ENCODE assay signal across 17 cellular contexts in the genomic region with DNA sequence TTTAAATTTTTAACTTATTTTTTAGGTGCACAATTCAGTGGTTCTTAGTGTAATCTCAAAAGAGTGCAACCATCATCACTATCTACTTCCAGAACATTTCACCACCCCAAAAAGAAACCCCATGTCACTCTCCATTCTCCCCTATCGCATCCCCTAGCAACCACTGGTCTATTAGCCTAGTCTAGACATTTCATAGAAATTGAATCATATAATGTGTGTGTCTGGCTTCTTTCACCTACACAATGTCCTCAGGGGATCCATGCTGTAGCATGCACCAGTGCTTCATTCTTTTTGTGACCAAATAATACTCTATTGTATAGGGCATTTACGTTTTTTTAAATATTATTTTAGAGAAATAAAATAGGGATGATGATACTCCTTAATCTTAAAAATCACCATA.
"Had no signal": no experiment of that assay in that cellular context is flagged by ENCODE, and none has a peak within 500 bp of the region (broad histone marks: within the 10 kb centered on the region; RNA-seq: fewer than 3 reads in every experiment).

No MANE protein-coding gene starts in this region.

- H3K4me3 Mint-ChIP-seq: stimulated activated naive CD8-positive, alpha-beta T cell treated with anti-CD3 and anti-CD28 coated beads, Interleukin-15, amount 100 ng/mL, for 72 hours; type B pancreatic cell had no signal

- H3K27ac Mint-ChIP-seq: stimulated activated naive CD8-positive, alpha-beta T cell treated with anti-CD3 and anti-CD28 coated beads, Interleukin-15, amount 100 ng/mL, for 72 hours; type B pancreatic cell had no signal

- H3K9me3 Mint-ChIP-seq: nephron; stimulated activated naive CD8-positive, alpha-beta T cell treated with anti-CD3 and anti-CD28 coated beads, Interleukin-15, amount 100 ng/mL, for 72 hours had no signal

- ATAC-seq: activated CD4-positive, CD25-positive, alpha-beta regulatory T cell treated with anti-CD3 and anti-CD28 coated beads, Interleukin-2, amount 50 U/mL, for 24 hours; right cardiac atrium; stimulated activated naive CD8-positive, alpha-beta T cell treated with anti-CD3 and anti-CD28 coated beads, Interleukin-15, amount 100 ng/mL, for 72 hours had no signal

- H3K27me3 ChIP-seq: esophagus squamous epithelium had no signal

- DNase-seq: activated CD4-positive, alpha-beta T cell treated with anti-CD3 and anti-CD28 coated beads, Interleukin-2, amount 50 U/mL, for 4 hours; activated effector memory CD4-positive, alpha-beta T cell treated with Interleukin-2 at 50 U/mL for 16 hours; activated naive CD4-positive, alpha-beta T cell treated with anti-CD3 and anti-CD28 coated beads, Interleukin-2, amount 50 U/mL, for 16 hours; esophagus squamous epithelium; hypothalamus; left ventricle myocardium inferior; mesenchymal stem cell; occipital lobe; right cardiac atrium; stimulated activated CD4-positive, alpha-beta T cell treated with anti-CD3 and anti-CD28 coated beads, Interleukin-4, amount 100 ng/mL, for 24 hours; stimulated activated naive CD8-positive, alpha-beta T cell treated with anti-CD3 and anti-CD28 coated beads, Interleukin-15, amount 100 ng/mL, for 72 hours; T-helper 9 cell had no signal

- H3K27me3 Mint-ChIP-seq: stimulated activated naive CD8-positive, alpha-beta T cell treated with anti-CD3 and anti-CD28 coated beads, Interleukin-15, amount 100 ng/mL, for 72 hours; type B pancreatic cell had no signal

- H3K4me3 ChIP-seq: esophagus squamous epithelium, left ventricle myocardium inferior, prostate gland, skin epidermis had no signal

- H3K36me3 ChIP-seq: esophagus squamous epithelium, left ventricle myocardium inferior, prostate gland had no signal

- H3K4me1 ChIP-seq: prostate gland had no signal

- H3K9me3 ChIP-seq: esophagus squamous epithelium, left ventricle myocardium inferior, prostate gland had no signal

- H3K36me3 Mint-ChIP-seq: type B pancreatic cell had no signal

- H3K27ac ChIP-seq: esophagus squamous epithelium, left ventricle myocardium inferior, prostate gland had no signal
